In the genomic region with DNA sequence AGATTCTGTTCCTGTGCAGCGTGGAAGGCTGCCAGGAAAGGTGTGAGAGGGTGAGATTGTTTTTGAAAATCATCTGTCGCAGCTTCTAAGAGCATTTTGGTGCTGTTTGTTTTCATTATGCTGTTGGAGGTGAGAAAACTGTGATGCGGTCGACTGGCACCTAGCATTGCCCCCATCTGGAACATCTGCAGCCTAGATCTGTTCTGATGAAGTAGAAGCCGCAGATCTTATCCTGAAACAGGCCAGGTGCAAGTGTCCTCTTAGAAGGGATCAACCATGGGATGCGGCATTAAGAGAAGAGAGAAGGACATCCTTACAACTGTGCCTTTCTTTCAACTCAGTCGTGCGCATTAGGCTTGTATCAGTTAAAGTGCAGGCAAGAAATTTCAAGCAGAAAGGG, we compare ENCODE assay signal across 26 cellular contexts.
"Had no signal": no experiment of that assay in that cellular context is flagged by ENCODE, and none has a peak within 500 bp of the region (broad histone marks: within the 10 kb centered on the region; RNA-seq: fewer than 3 reads in every experiment).

No MANE protein-coding gene starts in this region.

- H3K4me1 ChIP-seq: SJSA1 had no signal

- H3K4me1 Mint-ChIP-seq: T-cell had no signal

- H3K27ac ChIP-seq: KMS-11, SJSA1, SK-N-MC had no signal

- H3K9me3 Mint-ChIP-seq: T-cell; T-helper 1 cell treated with Interleukin-12 subunit alpha and Interleukin-12 subunit beta and Interleukin-4 antibody, amounts not matched to agents 30 μg/mL and 1 μg/mL, for 36 hours had no signal

- H3K9me3 ChIP-seq: SJSA1 had no signal

- H3K27ac Mint-ChIP-seq: T-cell; T-helper 1 cell treated with Interleukin-12 subunit alpha and Interleukin-12 subunit beta and Interleukin-4 antibody, amounts not matched to agents 30 μg/mL and 1 μg/mL, for 36 hours had no signal

- H3K4me2 ChIP-seq: KMS-11 had no signal

- DNase-seq: IMR-90; MV-4-11; NCI-H1048; NCI-H1105; NCI-H1417 treated with DMSO at 0.1 percent for 48 hours; NCI-H146; NCI-H1694 treated with DMSO at 0.1 percent for 48 hours; NCI-H1930; NCI-H2081 treated with DMSO at 0.1 percent for 48 hours; NCI-H345; NCI-H446 treated with DMSO at 0.1 percent for 48 hours; NCI-H510A treated with DMSO at 0.1 percent for 48 hours; NCI-H526; NCI-H748 treated with DMSO at 0.1 percent for 48 hours; NK-92 treated with Interleukin-12 subunit alpha and Interleukin-12 subunit beta, amount 100 ng/mL, for 24 hours; PC-3; Right ventricle myocardium superior; SIG-M5; T-cell had no signal

- H3K4me3 ChIP-seq: K562, SJSA1, SK-N-MC had no signal

- H3K36me3 ChIP-seq: SJSA1 had no signal

- ATAC-seq: HepG2, K562, Panc1, PC-3, T-cell had no signal

- H3K36me3 Mint-ChIP-seq: T-cell had no signal

- H3K9ac ChIP-seq: KMS-11 had no signal

- H3K4me3 Mint-ChIP-seq: T-cell; T-helper 1 cell treated with Interleukin-12 subunit alpha and Interleukin-12 subunit beta and Interleukin-4 antibody, amounts not matched to agents 30 μg/mL and 1 μg/mL, for 36 hours had no signal
